ENCODE assay signal across 12 cellular contexts in the genomic region with DNA sequence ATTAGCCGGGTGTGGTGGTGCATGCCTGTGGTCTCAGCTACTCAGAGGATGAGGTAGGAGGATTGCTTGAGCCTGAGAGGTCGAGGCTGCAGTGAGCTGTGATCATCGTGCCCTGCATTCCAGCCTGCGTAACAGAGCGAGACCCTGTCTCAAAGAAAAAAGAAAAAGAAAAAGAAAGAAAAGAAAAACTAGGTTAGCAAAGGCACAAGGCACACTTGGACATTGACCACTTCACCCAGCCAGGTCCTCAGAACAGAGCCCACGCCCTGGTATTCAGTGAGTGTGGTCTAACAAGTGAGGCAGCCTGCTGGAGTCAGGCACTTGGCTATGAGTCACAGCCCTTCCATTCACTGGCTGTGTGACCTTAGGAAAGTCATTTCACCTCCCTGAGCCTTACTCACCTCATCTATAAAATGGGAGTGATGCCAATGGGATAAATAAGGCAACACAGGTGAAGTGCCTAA. TPM values are rescaled to one million over a fixed set of nuclear protein-coding genes. Genes with fewer than 3 reads are reported as not detected.
DNase-seq lines count a peak whose midpoint lies in the region; TF ChIP-seq lines count a peak whose summit lies in the region.
"Had no signal": no experiment of that assay in that cellular context is flagged by ENCODE, and none has a peak within 500 bp of the region (broad histone marks: within the 10 kb centered on the region; RNA-seq: fewer than 3 reads in every experiment).

No MANE protein-coding gene starts in this region.

- TF ChIP-seq CTCF in astrocyte of the spinal cord (IDR thresholded peaks at IDR 0.05; ENCODE audit: low read depth, low read length): no peak

- no peak overlapping the region for H3K27ac Mint-ChIP-seq in activated naive CD4-positive, alpha-beta T cell treated with anti-CD3 and anti-CD28 coated beads for 36 hours
- H3K27ac Mint-ChIP-seq: activated T-helper 2 cell treated with anti-CD3 and anti-CD28 coated beads, Interferon-gamma antibody, Interleukin-2, Interleukin-4, amounts not matched to agents 10 μg/mL and 5 μg/mL and 100 μg/mL, durations not matched to agents 14 hours and 24 hours and 36 hours had no signal

- no peaks in the 10 kb centered on the region for H3K27me3 Mint-ChIP-seq in activated naive CD4-positive, alpha-beta T cell treated with anti-CD3 and anti-CD28 coated beads for 36 hours (ENCODE audit: low read depth)

- no peaks in the 10 kb centered on the region for H3K9me3 Mint-ChIP-seq in activated naive CD4-positive, alpha-beta T cell treated with anti-CD3 and anti-CD28 coated beads for 36 hours

- H3K4me3 Mint-ChIP-seq in activated naive CD4-positive, alpha-beta T cell treated with anti-CD3 and anti-CD28 coated beads for 36 hours: no peak overlapping the region

- in situ Hi-C loops in astrocyte of the spinal cord (cut with HindIII; ENCODE audit: low sequenced_read_pairs): no loop called here

- no peak overlapping the region for H3K4me3 ChIP-seq in astrocyte of the spinal cord (ENCODE audit: low read depth, low read length)
- H3K4me3 ChIP-seq: smooth muscle cell had no signal

- CTCF ChIA-PET in activated naive CD4-positive, alpha-beta T cell treated with anti-CD3 and anti-CD28 coated beads for 36 hours (lab: Charles Lee): no interaction called here

- no peaks in the 10 kb centered on the region for H3K36me3 Mint-ChIP-seq in activated naive CD4-positive, alpha-beta T cell treated with anti-CD3 and anti-CD28 coated beads for 36 hours (ENCODE audit: low read depth)

- intact Hi-C loops in activated naive CD4-positive, alpha-beta T cell treated with anti-CD3 and anti-CD28 coated beads for 36 hours (cut with micrococcal nuclease): no loop called here

- peak; percentile 49 for DNase-seq in AG08396 (ENCODE audit: low spot score)
- DNase-seq in HK-2 (ENCODE audit: unreplicated experiment): peak; percentile 35
- DNase-seq in astrocyte of the spinal cord (ENCODE audit: low read depth, low spot score): peak; percentile 61
- peak; percentile 75 for DNase-seq in kidney tubule cell (ENCODE audit: low spot score)
- DNase-seq in NCI-H2081 (lab: John Stamatoyannopoulos, UW): no peak
- DNase-seq in NCI-H1417 (lab: John Stamatoyannopoulos, UW): no peak
- no peak for DNase-seq in activated naive CD4-positive, alpha-beta T cell treated with anti-CD3 and anti-CD28 coated beads for 36 hours
- DNase-seq in stimulated activated CD4-positive, alpha-beta T cell treated with anti-CD3 and anti-CD28 coated beads, Interleukin-1b, Interleukin-23, amount 100 ng/mL, for 48 hours: no peak
- DNase-seq: NCI-H2029 treated with DMSO at 0.1 percent for 48 hours; stimulated activated CD8-positive, alpha-beta memory T cell treated with anti-CD3 and anti-CD28 coated beads, Interleukin-4, amount 100 ng/mL, for 48 hours had no signal

- peaks cover 14% of the 10 kb centered on the region for H3K4me1 Mint-ChIP-seq in activated naive CD4-positive, alpha-beta T cell treated with anti-CD3 and anti-CD28 coated beads for 36 hours (ENCODE audit: low read depth)

RNA-seq across cellular contexts. Expression of a gene that starts 10.4 kb away (rescaled TPM):
- under 1 TPM; 0.31 to 0.42 TPM for total RNA-seq in activated naive CD4-positive, alpha-beta T cell treated with anti-CD3 and anti-CD28 coated beads for 36 hours
- total RNA-seq: smooth muscle cell had no signal

RNA-seq across cellular contexts. Expression of a gene that starts 37.5 kb away (rescaled TPM):
- total RNA-seq in activated naive CD4-positive, alpha-beta T cell treated with anti-CD3 and anti-CD28 coated beads for 36 hours: 10 to 100 TPM; 23.4 to 26.9 TPM

RNA-seq across cellular contexts. Expression of a gene that starts 46.8 kb away (rescaled TPM):
- total RNA-seq in activated naive CD4-positive, alpha-beta T cell treated with anti-CD3 and anti-CD28 coated beads for 36 hours: 100 to 1,000 TPM; 480 to 491 TPM

RNA-seq across cellular contexts. Expression of a gene that starts 47.5 kb away (rescaled TPM):
- 10 to 100 TPM; 38.8 to 43.3 TPM for total RNA-seq in activated naive CD4-positive, alpha-beta T cell treated with anti-CD3 and anti-CD28 coated beads for 36 hours

Comparison
In these comparisons a context has a peak if more than half of its experiments do, and no peak if none do; other contexts are left out.
1. DNase-seq: peak in AG08396 (single experiment), HK-2 (single experiment), astrocyte of the spinal cord (single experiment) and kidney tubule cell (single experiment); none in NCI-H2081 (0 of 2), NCI-H1417 (0 of 3), activated naive CD4-positive, alpha-beta T cell treated with anti-CD3 and anti-CD28 coated beads for 36 hours (single experiment) and stimulated activated CD4-positive, alpha-beta T cell treated with anti-CD3 and anti-CD28 coated beads, Interleukin-1b, Interleukin-23, amount 100 ng/mL, for 48 hours (single experiment).